In genomic region chr5:42876375-42876844, GRCh38 we compare ENCODE assay signal across 16 cellular contexts.
A peak's percentile ranks its signal among the peaks of the same experiment; 100 is the strongest.
DNase-seq lines count a peak whose midpoint lies in the region; ATAC-seq and TF ChIP-seq lines count a peak whose summit lies in the region.
"Had no signal": no experiment of that assay in that cellular context is flagged by ENCODE, and none has a peak within 500 bp of the region (broad histone marks: within the 10 kb centered on the region; RNA-seq: fewer than 3 reads in every experiment).

No MANE protein-coding gene starts in this region.

- H3K27ac Mint-ChIP-seq in naive thymus-derived CD4-positive, alpha-beta T cell = no peak overlapping the region
- H3K27ac Mint-ChIP-seq in CD8-positive, alpha-beta memory T cell = no peak overlapping the region

- no peak for TF ChIP-seq POLR2A in esophagus muscularis mucosa (IDR thresholded peaks at IDR 0.05; ENCODE audit: low read depth)
- TF ChIP-seq POLR2A in stomach (IDR thresholded peaks at IDR 0.05) = no peak

- H3K36me3 Mint-ChIP-seq in naive thymus-derived CD4-positive, alpha-beta T cell = no peaks in the 10 kb centered on the region
- H3K36me3 Mint-ChIP-seq in CD8-positive, alpha-beta memory T cell = peaks cover 0 to 4% (median 0%) of the 10 kb centered on the region in 3 donors

- H3K27me3 ChIP-seq in esophagus muscularis mucosa = peaks cover 0 to 3% (median 0%) of the 10 kb centered on the region in 4 donors
- no peaks in the 10 kb centered on the region for H3K27me3 ChIP-seq in naive thymus-derived CD4-positive, alpha-beta T cell (ENCODE audit: control insufficient read depth in 2 of 2, insufficient read depth in 2 of 2, low read length in 2 of 2)
- no peaks in the 10 kb centered on the region for H3K27me3 ChIP-seq in CD8-positive, alpha-beta memory T cell (ENCODE audit: insufficient read depth, low read length, poor library complexity, severe bottlenecking)
- H3K27me3 ChIP-seq in stomach = no peaks in the 10 kb centered on the region
- H3K27me3 ChIP-seq: heart left ventricle had no signal

- TF ChIP-seq CTCF in AG10803 (conservative IDR thresholded peaks at IDR 0.05; ENCODE audit: low read length) (no peak), esophagus muscularis mucosa (IDR thresholded peaks at IDR 0.05) (no peak), stomach (IDR thresholded peaks at IDR 0.05) (no peak)

- no peak for TF ChIP-seq EP300 in esophagus muscularis mucosa (IDR thresholded peaks at IDR 0.05)
- TF ChIP-seq EP300 in stomach (IDR thresholded peaks at IDR 0.05) = no peak

- peaks cover 0 to 12% (median 7%) of the 10 kb centered on the region in 7 donors for H3K4me1 Mint-ChIP-seq in naive thymus-derived CD4-positive, alpha-beta T cell
- H3K4me1 Mint-ChIP-seq in CD8-positive, alpha-beta memory T cell = peaks cover 0 to 4% (median 3%) of the 10 kb centered on the region in 3 donors

- no peaks in the 10 kb centered on the region for H3K9me3 Mint-ChIP-seq in naive thymus-derived CD4-positive, alpha-beta T cell
- peaks cover 0 to 1% (median 0%) of the 10 kb centered on the region in 5 donors for H3K9me3 Mint-ChIP-seq in CD8-positive, alpha-beta memory T cell

- peak overlapping the region in 7 of 10 donors; percentile 11 to 59 (median 50) for H3K4me3 Mint-ChIP-seq in naive thymus-derived CD4-positive, alpha-beta T cell
- H3K4me3 Mint-ChIP-seq in CD8-positive, alpha-beta memory T cell = peak overlapping the region in 1 of 7 donors; percentile 44

- H3K4me1 ChIP-seq in esophagus muscularis mucosa (peaks cover 3 to 10% (median 3%) of the 10 kb centered on the region in 4 donors), stomach (peaks cover 0 to 33% (median 4%) of the 10 kb centered on the region in 4 donors)
- no peaks in the 10 kb centered on the region for H3K4me1 ChIP-seq in naive thymus-derived CD4-positive, alpha-beta T cell (ENCODE audit: control insufficient read depth in 2 of 2, insufficient read depth in 2 of 2, low read length in 2 of 2)
- peaks cover 6% of the 10 kb centered on the region for H3K4me1 ChIP-seq in CD8-positive, alpha-beta memory T cell (ENCODE audit: insufficient read depth, low read length)

- no peaks in the 10 kb centered on the region for H3K36me3 ChIP-seq in esophagus muscularis mucosa
- H3K36me3 ChIP-seq in naive thymus-derived CD4-positive, alpha-beta T cell (ENCODE audit: control insufficient read depth in 2 of 3, insufficient read depth in 3 of 3, low read length in 3 of 3) = no peaks in the 10 kb centered on the region
- no peaks in the 10 kb centered on the region for H3K36me3 ChIP-seq in CD8-positive, alpha-beta memory T cell (ENCODE audit: insufficient read depth, low read length)
- H3K36me3 ChIP-seq in stomach = no peaks in the 10 kb centered on the region
- H3K36me3 ChIP-seq: heart left ventricle, lower lobe of right lung had no signal

- H3K27ac ChIP-seq in esophagus muscularis mucosa (replicated peaks in 1 of 4) (no peak overlapping the region), stomach (no peak overlapping the region)
- H3K27ac ChIP-seq in naive thymus-derived CD4-positive, alpha-beta T cell (ENCODE audit: low read depth, low read length) = no peak overlapping the region
- no peak overlapping the region for H3K27ac ChIP-seq in CD8-positive, alpha-beta memory T cell (ENCODE audit: low read depth, low read length)
- H3K27ac ChIP-seq: lower lobe of right lung had no signal

- 43% methylated on average over 4 of the region's 4 CpGs for WGBS in esophagus muscularis mucosa
- 21 to 43% (median 29%) methylated on average over 4 of the region's 4 CpGs for WGBS in stomach, 5 donors

- H3K4me3 ChIP-seq in AG10803 (ENCODE audit: low read length) = peak overlapping the region; percentile 10
- H3K4me3 ChIP-seq in esophagus muscularis mucosa = peak overlapping the region in 3 of 4 donors; percentile 1 to 25 (median 5)
- no peak overlapping the region for H3K4me3 ChIP-seq in naive thymus-derived CD4-positive, alpha-beta T cell (ENCODE audit: low read length)
- H3K4me3 ChIP-seq in CD8-positive, alpha-beta memory T cell (ENCODE audit: low read length) = no peak overlapping the region
- H3K4me3 ChIP-seq in stomach = no peak overlapping the region
- H3K4me3 ChIP-seq: lower lobe of right lung had no signal

- peaks cover 0 to 10% (median 7%) of the 10 kb centered on the region in 5 donors for H3K27me3 Mint-ChIP-seq in naive thymus-derived CD4-positive, alpha-beta T cell
- peaks cover 0 to 10% of the 10 kb centered on the region in 2 donors for H3K27me3 Mint-ChIP-seq in CD8-positive, alpha-beta memory T cell

- CTCF ChIA-PET in naive thymus-derived CD4-positive, alpha-beta T cell (lab: Charles Lee) = interaction anchor here (1.2 kb wide), 1 partner anchor 13 kb away, joined by 4 read pairs; no protein-coding TSS in a partner anchor
- CTCF ChIA-PET in CD8-positive, alpha-beta memory T cell (lab: Charles Lee) = no interaction called here

- ATAC-seq in naive thymus-derived CD4-positive, alpha-beta T cell = no peak
- ATAC-seq in GM21423 (IDR thresholded peaks at IDR 0.05; ENCODE audit: unreplicated experiment) = no peak
- ATAC-seq: lower lobe of right lung had no signal

- POLR2A ChIA-PET in naive thymus-derived CD4-positive, alpha-beta T cell (lab: Charles Lee) = no interaction called here
- POLR2A ChIA-PET in CD8-positive, alpha-beta memory T cell (lab: Charles Lee) = no interaction called here

- H3K9me3 ChIP-seq in esophagus muscularis mucosa = no peaks in the 10 kb centered on the region
- no peaks in the 10 kb centered on the region for H3K9me3 ChIP-seq in naive thymus-derived CD4-positive, alpha-beta T cell (ENCODE audit: control insufficient read depth in 2 of 3, low read length in 3 of 3)
- no peaks in the 10 kb centered on the region for H3K9me3 ChIP-seq in CD8-positive, alpha-beta memory T cell (ENCODE audit: low read length)
- no peaks in the 10 kb centered on the region for H3K9me3 ChIP-seq in stomach
- H3K9me3 ChIP-seq: heart left ventricle, lower lobe of right lung had no signal

- intact Hi-C loops in esophagus muscularis mucosa (cut with DNase I) (no loop called here), stomach (cut with DNase I; ENCODE audit: low total_unique reads) (no loop called here)
- intact Hi-C loops in naive thymus-derived CD4-positive, alpha-beta T cell (cut with micrococcal nuclease) = no loop called here

- DNase-seq in AG10803 (ENCODE audit: low read depth) = no peak
- DNase-seq in NCI-H226 = peak; percentile 3
- DNase-seq in esophagus muscularis mucosa (ENCODE audit: extremely low spot score) = no peak
- no peak for DNase-seq in naive thymus-derived CD4-positive, alpha-beta T cell
- no peak for DNase-seq in CD8-positive, alpha-beta memory T cell
- no peak for DNase-seq in glomerular visceral epithelial cell (ENCODE audit: extremely low spot score)
- DNase-seq in stomach = no peak
- DNase-seq: activated T-cell treated with anti-CD3 and anti-CD28 coated beads for 4 hours; DMS79 treated with DMSO at 0.1 percent for 48 hours; effector memory CD4-positive, alpha-beta T cell; heart left ventricle; Kasumi-1; lower lobe of right lung; NCI-H2029 treated with DMSO at 0.1 percent for 48 hours; stimulated activated CD4-positive, alpha-beta T cell treated with anti-CD3 and anti-CD28 coated beads, Interleukin-1b, Interleukin-23, amount 100 ng/mL, for 48 hours had no signal

Comparison
In these comparisons a context has a peak if more than half of its experiments do, and no peak if none do; other contexts are left out.
1. H3K4me3 ChIP-seq: peak in AG10803 (single experiment) and esophagus muscularis mucosa (3 of 4); none in naive thymus-derived CD4-positive, alpha-beta T cell (single experiment), CD8-positive, alpha-beta memory T cell (single experiment) and stomach (0 of 4).